Comparison of ENCODE assay signal across 9 cellular contexts in the genomic region with DNA sequence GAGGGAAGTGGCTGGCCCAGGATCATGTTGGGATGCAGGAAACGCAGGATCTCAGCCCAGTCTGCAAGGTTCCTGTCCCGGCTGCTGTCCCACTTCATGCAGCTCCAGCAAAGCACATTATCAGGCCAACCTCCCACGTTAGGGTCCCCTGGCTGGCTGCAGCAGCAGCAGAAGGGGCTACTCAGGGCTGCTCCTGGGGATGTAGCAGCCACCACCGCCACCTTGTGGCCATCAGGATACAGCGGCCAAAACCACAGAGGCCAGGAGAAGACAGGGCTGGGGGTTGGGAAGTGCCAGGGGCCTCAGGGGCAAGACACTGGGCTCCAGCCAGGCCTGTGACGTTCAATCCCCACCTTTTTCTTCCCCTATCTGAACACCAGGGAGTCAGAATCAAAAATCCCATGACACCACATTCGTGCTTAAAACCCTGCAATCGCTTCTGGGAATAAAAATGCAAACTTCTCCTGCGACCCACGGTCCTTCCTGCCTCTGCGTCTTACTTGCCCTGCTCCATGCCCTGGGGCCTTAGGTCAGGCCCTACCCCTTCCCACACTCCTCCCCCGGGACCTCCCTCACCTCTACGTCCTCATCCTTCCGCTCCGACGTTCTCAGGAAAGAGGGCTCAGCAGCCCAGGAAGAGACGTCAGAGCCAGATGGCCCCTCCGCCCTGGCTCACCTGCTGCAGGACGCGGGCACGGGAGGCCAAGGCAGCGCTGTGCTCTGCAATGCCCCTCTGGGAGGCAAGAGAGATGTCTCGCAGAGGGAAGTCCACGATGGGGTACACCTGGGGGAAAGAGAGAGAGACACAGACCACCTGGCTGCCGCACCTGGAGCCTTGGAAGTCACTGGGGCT. TPM values are rescaled to one million over a fixed set of nuclear protein-coding genes. Genes with fewer than 3 reads are reported as not detected.
DNase-seq lines count a peak whose midpoint lies in the region; ATAC-seq and TF ChIP-seq lines count a peak whose summit lies in the region.
"Had no signal": no experiment of that assay in that cellular context is flagged by ENCODE, and none has a peak within 500 bp of the region (broad histone marks: within the 10 kb centered on the region; RNA-seq: fewer than 3 reads in every experiment).

No MANE protein-coding gene starts in this region.

- H3K27me3 ChIP-seq in AG04450 (ENCODE audit: control insufficient read depth, insufficient read depth, low read length) = no peaks in the 10 kb centered on the region
- no peaks in the 10 kb centered on the region for H3K27me3 ChIP-seq in WERI-Rb-1 (ENCODE audit: insufficient read depth, low read depth, severe bottlenecking)
- H3K27me3 ChIP-seq in endocrine pancreas (ENCODE audit: control insufficient read depth, insufficient read depth, low read length) = no peaks in the 10 kb centered on the region

- POLR2A ChIA-PET in AG04450 (lab: Yijun Ruan, JAX) = interaction anchor here (1.4 to 1.6 kb wide), 2 partner anchors 122 to 179 kb away, joined by 8 to 22 read pairs; a partner anchor contains a TSS

- no peak overlapping the region for H3K4me3 ChIP-seq in AG04450 (ENCODE audit: low read depth, low read length)
- H3K4me3 ChIP-seq in WERI-Rb-1 (ENCODE audit: low read depth, low read length) = peak overlapping the region; percentile 27
- no peak overlapping the region for H3K4me3 ChIP-seq in endocrine pancreas (ENCODE audit: control insufficient read depth, insufficient read depth, low read length)

- no peak overlapping the region for H3K27ac ChIP-seq in AG04450 (ENCODE audit: low read depth, low read length)
- H3K27ac ChIP-seq in WERI-Rb-1 = peak overlapping the region; percentile 51

- peak; percentile 94 for TF ChIP-seq CTCF in AG04450 (IDR thresholded peaks at IDR 0.05; ENCODE audit: low read depth, low read length)
- peak; percentile 92 for TF ChIP-seq CTCF in GM12874 (IDR thresholded peaks at IDR 0.05; ENCODE audit: insufficient read depth, low read depth, low read length)
- peak; percentile 94 for TF ChIP-seq CTCF in WERI-Rb-1 (IDR thresholded peaks at IDR 0.05; ENCODE audit: low read depth, low read length)

- H3K36me3 ChIP-seq in WERI-Rb-1 = no peaks in the 10 kb centered on the region
- H3K36me3 ChIP-seq in endocrine pancreas (ENCODE audit: control insufficient read depth, insufficient read depth, low read length) = no peaks in the 10 kb centered on the region

- H3K9me3 Mint-ChIP-seq in memory B cell = peaks cover 4% of the 10 kb centered on the region
- peaks cover 7 to 15% of the 10 kb centered on the region in 2 donors for H3K9me3 Mint-ChIP-seq in stimulated activated naive B cell treated with anti-CD40 and anti-IgM and Interleukin-4, amounts not matched to agents 10 μg/mL and 1 μg/mL and 100 μg/mL, for 72 hours

- peak overlapping the region; percentile 71 for H3K9ac ChIP-seq in endocrine pancreas (ENCODE audit: control insufficient read depth, insufficient read depth, low read length)

- H3K27ac Mint-ChIP-seq in memory B cell = no peak overlapping the region
- peak overlapping the region; percentile 79 for H3K27ac Mint-ChIP-seq in stimulated activated naive B cell treated with anti-CD40 and anti-IgM and Interleukin-4, amounts not matched to agents 10 μg/mL and 1 μg/mL and 100 μg/mL, for 72 hours
- H3K27ac Mint-ChIP-seq: T-cell had no signal

- peaks cover 6% of the 10 kb centered on the region for H3K4me1 Mint-ChIP-seq in memory B cell
- H3K4me1 Mint-ChIP-seq in stimulated activated naive B cell treated with anti-CD40 and anti-IgM and Interleukin-4, amounts not matched to agents 10 μg/mL and 1 μg/mL and 100 μg/mL, for 72 hours = peaks cover 7 to 13% of the 10 kb centered on the region in 2 donors

- H3K36me3 Mint-ChIP-seq in memory B cell = no peaks in the 10 kb centered on the region
- H3K36me3 Mint-ChIP-seq in stimulated activated naive B cell treated with anti-CD40 and anti-IgM and Interleukin-4, amounts not matched to agents 10 μg/mL and 1 μg/mL and 100 μg/mL, for 72 hours = peaks cover 0 to 1% of the 10 kb centered on the region in 2 donors
- H3K36me3 Mint-ChIP-seq: T-cell had no signal

- H3K27me3 Mint-ChIP-seq in memory B cell = peaks cover 8% of the 10 kb centered on the region
- peaks cover 12 to 15% of the 10 kb centered on the region in 2 donors for H3K27me3 Mint-ChIP-seq in stimulated activated naive B cell treated with anti-CD40 and anti-IgM and Interleukin-4, amounts not matched to agents 10 μg/mL and 1 μg/mL and 100 μg/mL, for 72 hours

- H3K9me3 ChIP-seq in AG04450 (ENCODE audit: control insufficient read depth, insufficient read depth, low read length) = peaks cover 4% of the 10 kb centered on the region
- H3K9me3 ChIP-seq in WERI-Rb-1 (ENCODE audit: severe bottlenecking) = no peaks in the 10 kb centered on the region
- H3K9me3 ChIP-seq in endocrine pancreas (ENCODE audit: control insufficient read depth, low read length) = no peaks in the 10 kb centered on the region

- peak overlapping the region; percentile 63 for H3K4me3 Mint-ChIP-seq in memory B cell
- H3K4me3 Mint-ChIP-seq in stimulated activated naive B cell treated with anti-CD40 and anti-IgM and Interleukin-4, amounts not matched to agents 10 μg/mL and 1 μg/mL and 100 μg/mL, for 72 hours = peak overlapping the region; percentile 33 to 71

- CTCF ChIA-PET in AG04450 (lab: Charles Lee) = interaction anchor here (0.6 to 10.6 kb wide), 23 partner anchors 7 to 383 kb away, joined by 3 to 159 read pairs (median 5); a partner anchor contains a TSS

- H3K4me1 ChIP-seq in endocrine pancreas (ENCODE audit: control insufficient read depth, insufficient read depth, low read length) = no peaks in the 10 kb centered on the region

- ATAC-seq in HG02623 (IDR thresholded peaks at IDR 0.05; ENCODE audit: unreplicated experiment) = peak; percentile 84
- peak; percentile 78 for ATAC-seq in memory B cell (ENCODE audit: low read depth)
- peak; percentile 85 to 92 for ATAC-seq in stimulated activated naive B cell treated with anti-CD40 and anti-IgM and Interleukin-4, amounts not matched to agents 10 μg/mL and 1 μg/mL and 100 μg/mL, for 72 hours (replicated peaks)

- peak; percentile 36 for DNase-seq in AG04450 (ENCODE audit: low read depth, low spot score)
- peak; percentile 49 for DNase-seq in MV-4-11 (lab: John Stamatoyannopoulos, UW)
- peak; percentile 84 for DNase-seq in WERI-Rb-1
- peak; percentile 33 to 36 for DNase-seq in memory B cell (ENCODE audit: low spot score in 2 of 2)
- DNase-seq in stimulated activated naive B cell treated with anti-CD40 and anti-IgM and Interleukin-4, amounts not matched to agents 10 μg/mL and 1 μg/mL and 100 μg/mL, for 72 hours = peak; percentile 42

RNA-seq across cellular contexts. Expression of a gene that starts 21.5 kb away (rescaled TPM):
- polyA plus RNA-seq in AG04450 (2011; rRNA removed) = 0.09 and 0.12 TPM in 2 replicates
- 0.28 TPM in 1 of 2 replicates, not detected in the other for polyA minus RNA-seq in AG04450 (2011; rRNA and poly(A)+ RNA removed)
